ENCODE assay signal across 1 cellular context in genomic region chr11:65423516-65424199, GRCh38.
TF ChIP-seq lines count a peak whose summit lies in the region.

No MANE protein-coding gene starts in this region.

TF ChIP-seq in endothelial cell of umbilical vein, 7 proteins besides CTCF, POLR2A, EP300 and RAD21:
- no peak for TF ChIP-seq EZH2 (IDR thresholded peaks at IDR 0.05; ENCODE audit: borderline replicate concordance, low read depth, low read length, severe bottlenecking)
- no peak for TF ChIP-seq MAX (IDR thresholded peaks at IDR 0.05; ENCODE audit: insufficient read depth, insufficient read length)
- no peak for TF ChIP-seq GATA2 (IDR thresholded peaks at IDR 0.05; ENCODE audit: insufficient read depth, insufficient read length, low read depth, low read length)
- TF ChIP-seq FOS (IDR thresholded peaks at IDR 0.05; ENCODE audit: borderline replicate concordance, insufficient read depth, low read length): no peak
- TF ChIP-seq POLR2AphosphoS5 (IDR thresholded peaks at IDR 0.05; ENCODE audit: insufficient read depth, low read depth, low read length): no peak
- TF ChIP-seq JUN (IDR thresholded peaks at IDR 0.05; ENCODE audit: borderline replicate concordance, insufficient read depth, insufficient read length, low read depth): no peak
- TF ChIP-seq MYC (IDR thresholded peaks at IDR 0.05; ENCODE audit: low read depth, low read length): no peak
